In the genomic region with DNA sequence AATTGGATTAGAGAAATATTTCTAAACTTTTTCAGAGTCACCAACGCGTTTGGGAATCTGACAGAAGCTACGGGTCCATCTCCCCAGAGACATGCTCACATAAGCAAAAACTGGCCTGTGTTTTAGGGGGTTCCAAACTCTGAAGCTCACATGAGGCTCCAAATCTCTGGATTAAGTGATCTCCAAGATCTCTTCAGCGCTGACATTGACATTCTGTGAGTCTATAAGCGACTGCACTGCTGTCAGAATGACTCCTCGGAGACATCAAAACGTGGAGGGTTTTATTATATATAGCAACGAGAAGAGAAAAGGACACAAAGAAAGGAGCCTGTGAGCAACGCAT, we compare ENCODE assay signal across 8 cellular contexts. TPM values are rescaled to one million over a fixed set of nuclear protein-coding genes. Genes with fewer than 3 reads are reported as not detected.
A peak's percentile ranks its signal among the peaks of the same experiment; 100 is the strongest.
DNase-seq lines count a peak whose midpoint lies in the region; ATAC-seq, FAIRE-seq and TF ChIP-seq lines count a peak whose summit lies in the region.

No MANE protein-coding gene starts in this region.

- peak overlapping the region; percentile 91 for H3K27ac Mint-ChIP-seq in activated CD4-positive, alpha-beta T cell treated with anti-CD3 and anti-CD28 coated beads for 36 hours

- no peak for TF ChIP-seq CTCF in HepG2 (CRISPR knock-in tag; IDR thresholded peaks at IDR 0.05)

- no peak for TF ChIP-seq EP300 in HepG2 (IDR thresholded peaks at IDR 0.05; ENCODE audit: low read depth in 2 of 2, low read length in 2 of 2)
- no peak for TF ChIP-seq EP300 in HepG2 (CRISPR knock-in tag; IDR thresholded peaks at IDR 0.05; ENCODE audit: borderline replicate concordance)

- H3K36me3 ChIP-seq in adipocyte (ENCODE audit: control insufficient read depth, insufficient read depth, low read length, severe bottlenecking) (no peaks in the 10 kb centered on the region), HepG2 (replicated peaks in 1 of 2; ENCODE audit: control insufficient read depth in 1 of 2, insufficient read depth in 2 of 2, low read length in 2 of 2) (no peaks in the 10 kb centered on the region)

- H3K4me3 Mint-ChIP-seq in activated CD4-positive, alpha-beta T cell treated with anti-CD3 and anti-CD28 coated beads for 36 hours = peak overlapping the region; percentile 83

- intact Hi-C loops in activated CD4-positive, alpha-beta T cell treated with anti-CD3 and anti-CD28 coated beads for 36 hours (cut with DNase I, micrococcal nuclease) = loop anchor here (5.0 to 10.0 kb wide), 3 partner anchors 486 to 1713 kb away; partner anchors contain the start of genes SDHD (in 1 of the 2), TIMM8B (in 1 of the 2) and TTC12 (in 1 of the 2)
- intact Hi-C loops in HepG2 (cut with micrococcal nuclease; ENCODE audit: unreplicated experiment) = loop anchor here (5.0 kb wide), 1 partner anchor 91 kb away; no protein-coding TSS in a partner anchor

- H3K4me3 ChIP-seq in adipocyte (ENCODE audit: low read length) (peak overlapping the region; percentile 72), HepG2 (replicated peaks in 1 of 3; ENCODE audit: insufficient read depth in 1 of 3, low read depth in 2 of 3, low read length in 3 of 3) (peak overlapping the region; percentile 39 to 68 (median 59))

- BruUV-seq in HepG2 (replicated peaks; lab: Mats Ljungman, UMichigan) = no TSS peak

- DNase-seq in activated CD4-positive, alpha-beta T cell treated with anti-CD3 and anti-CD28 coated beads for 36 hours = no peak
- no peak for DNase-seq in activated CD4-positive, alpha-beta T cell treated with anti-CD3 and anti-CD28 coated beads for 4 hours
- DNase-seq in adipocyte (ENCODE audit: low read depth) = no peak
- no peak for DNase-seq in HepG2 (ENCODE audit: low spot score)
- no peak for DNase-seq in DMS114 treated with DMSO at 0.1 percent for 48 hours (lab: John Stamatoyannopoulos, UW; ENCODE audit: unreplicated experiment)
- no peak for DNase-seq in T-helper 9 cell

- peaks cover 10% of the 10 kb centered on the region for H4K20me1 ChIP-seq in HepG2 (ENCODE audit: insufficient read depth, low read length)

- no peak for TF ChIP-seq POLR2A in HepG2 (IDR thresholded peaks at IDR 0.05; ENCODE audit: insufficient read depth in 1 of 2, low read depth in 2 of 2, low read length in 2 of 2)

- H3K9me3 ChIP-seq in adipocyte (ENCODE audit: control insufficient read depth, low read length) = no peaks in the 10 kb centered on the region
- H3K9me3 ChIP-seq in HepG2 (ENCODE audit: low read length) = no peaks in the 10 kb centered on the region

- H3K9ac ChIP-seq in adipocyte (ENCODE audit: low read length) (peak overlapping the region; percentile 69), HepG2 (ENCODE audit: insufficient read depth, low read depth, low read length) (peak overlapping the region; percentile 63)

- FAIRE-seq in HepG2 (lab: Jason Lieb, UNC) = no peak

- POLR2A ChIA-PET in activated CD4-positive, alpha-beta T cell treated with anti-CD3 and anti-CD28 coated beads for 36 hours (lab: Charles Lee) = interaction anchor here (0.6 kb wide), 1 partner anchor 165 kb away, joined by 4 read pairs; no protein-coding TSS in a partner anchor
- POLR2A ChIA-PET in HepG2 (lab: Yijun Ruan, JAX) = no interaction called here

- H3K4me2 ChIP-seq in HepG2 (ENCODE audit: low read depth, low read length) = peak overlapping the region; percentile 91

- peaks cover 41% of the 10 kb centered on the region for H3K79me2 ChIP-seq in HepG2 (ENCODE audit: insufficient read depth, low read length)

- no peaks in the 10 kb centered on the region for H3K36me3 Mint-ChIP-seq in activated CD4-positive, alpha-beta T cell treated with anti-CD3 and anti-CD28 coated beads for 36 hours (ENCODE audit: low read depth)

- H2AFZ ChIP-seq in HepG2 (ENCODE audit: low read length) = peak overlapping the region; percentile 94

- peaks cover 36% of the 10 kb centered on the region for H3K4me1 ChIP-seq in adipocyte (ENCODE audit: control insufficient read depth, insufficient read depth, low read length)
- peaks cover 53% of the 10 kb centered on the region for H3K4me1 ChIP-seq in HepG2 (ENCODE audit: insufficient read depth, low read length)

- CTCF ChIA-PET in activated CD4-positive, alpha-beta T cell treated with anti-CD3 and anti-CD28 coated beads for 36 hours (lab: Charles Lee) = interaction anchor here (0.9 to 1.5 kb wide), 2 partner anchors 29 to 172 kb away, joined by 3 to 5 read pairs; no protein-coding TSS in a partner anchor
- CTCF ChIA-PET in HepG2 (lab: Yijun Ruan, JAX; ENCODE audit: low intra/inter-chr PET ratio, low total read pairs) = interaction anchor here (1.6 to 2.2 kb wide), 2 partner anchors 176 to 239 kb away, joined by 23 to 47 read pairs; no protein-coding TSS in a partner anchor

- TF ChIP-seq RAD21 in HepG2 (CRISPR knock-in tag; IDR thresholded peaks at IDR 0.05) = no peak

- 3% methylated on average over 9 of the region's 9 CpGs for WGBS in HepG2 (ENCODE audit: low lambda C conversion rate)

- no peak overlapping the region for H3K27ac ChIP-seq in HepG2 (ENCODE audit: extremely low read length, insufficient read depth, low read length)
- H3K27ac ChIP-seq in temporal lobe (ENCODE audit: low read depth, low read length) = peak overlapping the region; percentile 82

- H3K9me3 Mint-ChIP-seq in activated CD4-positive, alpha-beta T cell treated with anti-CD3 and anti-CD28 coated beads for 36 hours (ENCODE audit: low read depth) = no peaks in the 10 kb centered on the region

- no peak for ATAC-seq in activated CD4-positive, alpha-beta T cell treated with anti-CD3 and anti-CD28 coated beads for 36 hours
- ATAC-seq in HepG2 (no peak), HG02610 (IDR thresholded peaks at IDR 0.05; ENCODE audit: unreplicated experiment) (no peak)

- H3K27me3 Mint-ChIP-seq in activated CD4-positive, alpha-beta T cell treated with anti-CD3 and anti-CD28 coated beads for 36 hours = peaks cover 2% of the 10 kb centered on the region

- peaks cover 31% of the 10 kb centered on the region for H3K4me1 Mint-ChIP-seq in activated CD4-positive, alpha-beta T cell treated with anti-CD3 and anti-CD28 coated beads for 36 hours

- H3K27me3 ChIP-seq in adipocyte (replicated peaks; ENCODE audit: control insufficient read depth, insufficient read depth, low read length) (no peaks in the 10 kb centered on the region), HepG2 (ENCODE audit: control insufficient read depth in 1 of 2, insufficient read depth in 2 of 2, low read length in 2 of 2) (no peaks in the 10 kb centered on the region; a peak in 1 of 5 replicates)

- in situ Hi-C loops in HepG2 (cut with HindIII; ENCODE audit: extremely low pct_ligation_motif_present, low pct_unique_long_range_greater_than_20kb) = loop anchor here (5.0 kb wide), 2 partner anchors 176 to 241 kb away; no protein-coding TSS in a partner anchor

TF ChIP-seq in HepG2, 621 proteins besides CTCF, POLR2A, EP300 and RAD21 (continues in another document):
- no peak for TF ChIP-seq NFKBIZ (CRISPR knock-in tag; IDR thresholded peaks at IDR 0.05)
- no peak for TF ChIP-seq REPIN1 (CRISPR knock-in tag; IDR thresholded peaks at IDR 0.05; ENCODE audit: borderline replicate concordance, low read depth)
- TF ChIP-seq ZNF605 (CRISPR knock-in tag; IDR thresholded peaks at IDR 0.05) = no peak
- TF ChIP-seq, protein P1, sequence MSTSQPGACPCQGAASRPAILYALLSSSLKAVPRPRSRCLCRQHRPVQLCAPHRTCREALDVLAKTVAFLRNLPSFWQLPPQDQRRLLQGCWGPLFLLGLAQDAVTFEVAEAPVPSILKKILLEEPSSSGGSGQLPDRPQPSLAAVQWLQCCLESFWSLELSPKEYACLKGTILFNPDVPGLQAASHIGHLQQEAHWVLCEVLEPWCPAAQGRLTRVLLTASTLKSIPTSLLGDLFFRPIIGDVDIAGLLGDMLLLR (CRISPR knock-in tag; IDR thresholded peaks at IDR 0.05) = 0 out of 2 replicates have a peak, but pooled peaks have one; percentile 31
- no peak for TF ChIP-seq HDAC1 (CRISPR knock-in tag; IDR thresholded peaks at IDR 0.05)
- 0 out of 2 replicates have a peak, but pooled peaks have one; percentile 50 for TF ChIP-seq ZFP90 (CRISPR knock-in tag; IDR thresholded peaks at IDR 0.05; ENCODE audit: borderline replicate concordance)
- TF ChIP-seq ZFP62 (CRISPR knock-in tag; IDR thresholded peaks at IDR 0.05) = no peak
- TF ChIP-seq ZNF781 (CRISPR knock-in tag; IDR thresholded peaks at IDR 0.05; ENCODE audit: borderline replicate concordance, not compliant biosample characterization) = peak; percentile 51
- no peak for TF ChIP-seq TSC22D2 (CRISPR knock-in tag; IDR thresholded peaks at IDR 0.05; ENCODE audit: borderline replicate concordance)
- TF ChIP-seq ATF1 (CRISPR knock-in tag; IDR thresholded peaks at IDR 0.05) = 0 out of 2 replicates have a peak, but pooled peaks have one; percentile 30
- no peak for TF ChIP-seq ZBTB1 (CRISPR knock-in tag; IDR thresholded peaks at IDR 0.05; ENCODE audit: borderline replicate concordance)

RNA-seq across cellular contexts. Expression of gene SIK2, which starts 0.6 kb away (rescaled TPM):
- total RNA-seq in activated CD4-positive, alpha-beta T cell treated with anti-CD3 and anti-CD28 coated beads for 36 hours = 10 to 100 TPM in 1 of 2 experiments, 1 to 10 TPM in 1; 6.0 to 10.9 TPM
- total RNA-seq in HepG2 (2016; rRNA removed; fragmentation: Illumina TruSeq; extraction: Trizol) = 8.1 and 11.0 TPM in 2 replicates
- total RNA-seq in HepG2 (2016; cell fraction: cytosol; rRNA removed; fragmentation: Illumina TruSeq; extraction: Trizol; ENCODE audit: low read depth) = 1.0 and 1.2 TPM in 2 replicates
- total RNA-seq in HepG2 (2016; cell fraction: insoluble cytoplasmic fraction; rRNA removed; fragmentation: Illumina TruSeq; extraction: Trizol) = 8.6 and 10.1 TPM in 2 replicates
- 4.9 TPM in 2 replicates for total RNA-seq in HepG2 (2016; cell fraction: membrane; rRNA removed; fragmentation: Illumina TruSeq; extraction: Trizol)
- total RNA-seq in HepG2 (2016; cell fraction: nucleus; rRNA removed; fragmentation: Illumina TruSeq; extraction: Trizol) = 7.5 and 8.5 TPM in 2 replicates
- polyA plus RNA-seq in HepG2 (2011; rRNA removed) = 11.5 and 15.4 TPM in 2 replicates
- polyA plus RNA-seq in HepG2 (2011; cell fraction: cytosol; rRNA removed) = 7.5 and 8.1 TPM in 2 replicates
- 6.6 and 9.5 TPM in 2 replicates for polyA plus RNA-seq in HepG2 (2011; cell fraction: nucleus; rRNA removed)
- polyA plus RNA-seq in HepG2 (2012) = 7.1 and 8.4 TPM in 2 replicates
- polyA plus RNA-seq in HepG2 (2016; cell fraction: cytosol; fragmentation: Illumina TruSeq; extraction: Trizol; ENCODE audit: low read depth) = 0.48 and 0.64 TPM in 2 replicates
- polyA plus RNA-seq in HepG2 (2016; cell fraction: insoluble cytoplasmic fraction; fragmentation: Illumina TruSeq; extraction: Trizol; ENCODE audit: low read depth) = 7.0 and 8.4 TPM in 2 replicates
- polyA plus RNA-seq in HepG2 (2016; cell fraction: membrane; fragmentation: Illumina TruSeq; extraction: Trizol; ENCODE audit: low read depth) = 1.7 and 2.0 TPM in 2 replicates
- polyA plus RNA-seq in HepG2 (2016; cell fraction: nucleus; fragmentation: Illumina TruSeq; extraction: Trizol; ENCODE audit: insufficient read depth, low read depth) = 7.7 and 13.1 TPM in 2 replicates
- 21.7 and 23.9 TPM in 2 replicates for polyA minus RNA-seq in HepG2 (2011; rRNA and poly(A)+ RNA removed; ENCODE audit: low replicate concordance)
- 8.0 and 8.5 TPM in 2 replicates for polyA minus RNA-seq in HepG2 (2011; cell fraction: cytosol; rRNA and poly(A)+ RNA removed)
- 10.3 and 10.8 TPM in 2 replicates for polyA minus RNA-seq in HepG2 (2011; cell fraction: nucleus; rRNA and poly(A)+ RNA removed)
- 17.0 TPM for total RNA-seq in temporal lobe
